Comparison of ENCODE assay signal across 27 cellular contexts in the genomic region with DNA sequence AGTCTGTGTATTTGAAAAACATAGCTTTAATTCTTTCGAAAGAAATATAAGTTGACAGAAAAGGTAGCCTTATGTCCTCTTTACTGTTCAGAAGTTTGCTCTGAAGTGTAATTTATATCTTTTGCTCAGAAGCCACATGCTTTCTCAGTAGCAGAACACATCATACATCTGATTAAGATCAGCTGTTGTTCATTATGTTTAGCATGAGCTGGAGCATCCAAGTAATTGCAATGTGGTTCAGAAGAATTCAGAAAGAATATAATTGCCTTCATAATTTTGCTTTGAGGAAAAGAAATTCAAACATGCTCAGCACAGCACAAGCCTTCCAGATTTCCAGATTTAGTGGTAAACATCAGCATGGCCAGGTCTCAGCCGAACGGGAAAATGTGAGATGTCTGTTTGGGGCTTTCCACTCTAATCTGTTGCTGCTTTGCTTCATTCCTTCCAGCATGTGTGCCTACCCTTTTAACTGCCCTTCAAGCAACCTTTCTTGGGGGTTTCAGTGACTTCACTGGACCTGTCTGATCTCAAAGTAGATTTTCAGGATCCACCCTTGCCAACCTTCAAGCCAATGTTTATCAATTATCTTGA.
A peak's percentile ranks its signal among the peaks of the same experiment; 100 is the strongest.
DNase-seq lines count a peak whose midpoint lies in the region; ATAC-seq and TF ChIP-seq lines count a peak whose summit lies in the region.
"Had no signal": no experiment of that assay in that cellular context is flagged by ENCODE, and none has a peak within 500 bp of the region (broad histone marks: within the 10 kb centered on the region; RNA-seq: fewer than 3 reads in every experiment).

No MANE protein-coding gene starts in this region.

- H3K4me3 ChIP-seq in left lung (no peak overlapping the region), stomach (no peak overlapping the region), suprapubic skin (no peak overlapping the region)
- H3K4me3 ChIP-seq: GM12878, lower lobe of right lung, testis had no signal

- H3K27ac ChIP-seq in left lung (peak overlapping the region in 1 of 2 donors; percentile 63), stomach (peak overlapping the region in 3 of 5 donors; percentile 30 to 51 (median 47)), suprapubic skin (no peak overlapping the region)
- H3K27ac ChIP-seq: brain microvascular endothelial cell, lower lobe of right lung, testis had no signal

- H3K36me3 ChIP-seq in left lung (no peaks in the 10 kb centered on the region), stomach (peaks cover 0 to 5% (median 0%) of the 10 kb centered on the region in 4 donors), suprapubic skin (no peaks in the 10 kb centered on the region)
- H3K36me3 ChIP-seq: lower lobe of right lung had no signal

- TF ChIP-seq POLR2A in stomach (IDR thresholded peaks at IDR 0.05) (no peak), suprapubic skin (IDR thresholded peaks at IDR 0.05) (no peak)

- TF ChIP-seq EP300 in stomach (IDR thresholded peaks at IDR 0.05) = no peak
- no peak for TF ChIP-seq EP300 in suprapubic skin (IDR thresholded peaks at IDR 0.05)

- peak; percentile 69 for ATAC-seq in left lung
- no peak for ATAC-seq in HG03442 (IDR thresholded peaks at IDR 0.05; ENCODE audit: unreplicated experiment)
- no peak for ATAC-seq in GM21737 (IDR thresholded peaks at IDR 0.05; ENCODE audit: unreplicated experiment)
- ATAC-seq: activated CD8-positive, alpha-beta T cell treated with anti-CD3 and anti-CD28 coated beads, Interleukin-2, amount 10 ng/mL, durations not matched to agents 7 days and 5 days; activated naive CD8-positive, alpha-beta T cell treated with anti-CD3 and anti-CD28 coated beads, Interleukin-2, amount 50 U/mL, for 24 hours; esophagus mucosa; GM12878; lower lobe of right lung; PC-3 had no signal

- H3K27me3 ChIP-seq in left lung (no peaks in the 10 kb centered on the region), stomach (no peaks in the 10 kb centered on the region), suprapubic skin (no peaks in the 10 kb centered on the region)
- H3K27me3 ChIP-seq: brain microvascular endothelial cell, testis had no signal

- intact Hi-C loops in left lung (cut with DNase I) = no loop called here
- intact Hi-C loops in stomach (cut with DNase I; ENCODE audit: low total_unique reads) = no loop called here

- no peak for TF ChIP-seq CTCF in left lung (IDR thresholded peaks at IDR 0.05)
- no peak for TF ChIP-seq CTCF in stomach (IDR thresholded peaks at IDR 0.05)
- no peak for TF ChIP-seq CTCF in suprapubic skin (IDR thresholded peaks at IDR 0.05)

- DNase-seq in EH (ENCODE audit: low read depth) = peak; percentile 85
- peak; percentile 55 for DNase-seq in amniotic epithelial cell (ENCODE audit: low read depth)
- no peak for DNase-seq in left lung
- DNase-seq in stomach = no peak
- no peak for DNase-seq in suprapubic skin (ENCODE audit: low spot score in 2 of 2)
- no peak for DNase-seq in EL
- DNase-seq: activated CD4-positive, alpha-beta T cell treated with anti-CD3 and anti-CD28 coated beads for 1 hour; activated CD8-positive, alpha-beta T cell treated with anti-CD3 and anti-CD28 coated beads, Interleukin-2, amount 10 ng/mL, durations not matched to agents 7 days and 5 days; activated gamma-delta T cell; activated naive CD8-positive, alpha-beta T cell treated with anti-CD3 and anti-CD28 coated beads, Interleukin-2, amount 50 U/mL, for 24 hours; activated T-cell treated with anti-CD3 and anti-CD28 coated beads for 4 hours; brain microvascular endothelial cell; CD8-positive, alpha-beta memory T cell; effector memory CD4-positive, alpha-beta T cell; GF-D8; kidney; lower lobe of right lung; NCI-H1436 treated with DMSO at 0.1 percent for 48 hours; NCI-H510A treated with DMSO at 0.1 percent for 48 hours; PC-3; SIG-M5; small intestine; testis had no signal

- H3K9me3 ChIP-seq in left lung (no peaks in the 10 kb centered on the region), stomach (no peaks in the 10 kb centered on the region), suprapubic skin (no peaks in the 10 kb centered on the region)
- H3K9me3 ChIP-seq: lower lobe of right lung, testis had no signal

- no peaks in the 10 kb centered on the region for H3K4me1 ChIP-seq in left lung
- H3K4me1 ChIP-seq in stomach = peaks cover 0 to 18% (median 12%) of the 10 kb centered on the region in 4 donors
- H3K4me1 ChIP-seq in suprapubic skin = no peaks in the 10 kb centered on the region
- H3K4me1 ChIP-seq: testis had no signal

- WGBS in stomach, 5 donors = 62 to 80% (median 76%) methylated on average over 3 of the region's 3 CpGs
- WGBS in suprapubic skin = 42% methylated on average over 3 of the region's 3 CpGs

Comparison
In these comparisons a context has a peak if more than half of its experiments do, and no peak if none do; other contexts are left out.
1. DNase-seq: peak in EH (single experiment) and amniotic epithelial cell (single experiment); none in left lung (0 of 2), stomach (single experiment), suprapubic skin (0 of 2) and EL (single experiment).